ENCODE assay signal across 9 cellular contexts in the genomic region with DNA sequence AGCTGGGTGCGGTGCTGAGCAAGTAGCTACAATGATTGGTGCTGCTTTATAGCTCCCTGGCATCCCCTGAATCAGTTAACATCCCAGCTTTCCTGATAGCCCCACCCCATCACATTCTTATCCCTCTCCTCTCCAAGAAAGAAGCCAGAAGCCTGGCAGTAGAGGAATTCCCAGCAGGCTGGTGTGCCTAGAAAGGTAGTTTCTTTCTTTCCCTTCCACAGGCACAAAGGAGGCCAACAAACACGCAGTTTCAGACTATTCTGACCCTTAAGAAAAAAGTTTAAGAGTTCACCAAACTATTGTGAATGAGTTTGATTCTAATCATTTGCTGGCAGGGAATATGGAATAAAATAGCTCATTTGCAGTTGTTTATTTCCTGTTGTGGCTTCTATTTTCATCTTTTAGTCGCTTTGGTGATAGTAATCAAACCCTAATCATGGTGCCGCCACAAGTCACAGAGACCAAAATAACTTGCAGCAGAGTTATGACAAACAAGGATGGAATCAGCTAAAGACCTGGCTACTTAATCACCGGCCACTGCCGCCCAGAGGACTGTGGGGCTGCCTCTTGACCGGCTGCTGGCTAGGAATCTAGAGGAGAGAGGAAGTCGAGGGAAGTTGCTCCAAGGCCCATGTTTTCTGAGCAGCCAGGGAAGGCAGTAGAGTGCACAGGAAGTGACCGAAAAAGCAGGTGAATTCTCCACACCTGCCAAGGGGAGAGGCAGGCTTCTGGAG. TPM values are rescaled to one million over a fixed set of nuclear protein-coding genes. Genes with fewer than 3 reads are reported as not detected.
DNase-seq lines count a peak whose midpoint lies in the region; FAIRE-seq and TF ChIP-seq lines count a peak whose summit lies in the region.
"Had no signal": no experiment of that assay in that cellular context is flagged by ENCODE, and none has a peak within 500 bp of the region (broad histone marks: within the 10 kb centered on the region; RNA-seq: fewer than 3 reads in every experiment).

No MANE protein-coding gene starts in this region.

- peak overlapping the region; percentile 49 to 90 for H3K27ac ChIP-seq in kidney (ENCODE audit: low read depth in 2 of 2, low read length in 2 of 2)
- H3K27ac ChIP-seq: HL-60 had no signal

- H3K9me3 ChIP-seq in kidney (ENCODE audit: control insufficient read depth in 1 of 2, low read length in 2 of 2), result no peaks in the 10 kb centered on the region

- no peak overlapping the region for H3K4me3 ChIP-seq in kidney (ENCODE audit: low read length in 2 of 2)

- H3K9ac ChIP-seq in kidney (ENCODE audit: low read length in 2 of 2), result peak overlapping the region in 1 of 2 donors; percentile 43

- intact Hi-C loops in kidney (cut with DNase I), result no loop called here

- peak; percentile 38 for FAIRE-seq in kidney (lab: Jason Lieb, UNC)

- no peak for TF ChIP-seq CTCF in kidney (IDR thresholded peaks at IDR 0.05; ENCODE audit: borderline replicate concordance, extremely low read depth, insufficient read depth)

- no peaks in the 10 kb centered on the region for H3K36me3 ChIP-seq in kidney (ENCODE audit: control insufficient read depth in 1 of 2, insufficient read depth in 2 of 2, low read length in 2 of 2)

- H3K4me1 ChIP-seq in kidney (ENCODE audit: control insufficient read depth in 1 of 2, insufficient read depth in 1 of 2, low read depth in 1 of 2, low read length in 2 of 2), result peaks cover 8 to 17% of the 10 kb centered on the region in 2 donors

- peak; percentile 71 for DNase-seq in HT-29 (ENCODE audit: low spot score)
- peak; percentile 79 for DNase-seq in amniotic epithelial cell (ENCODE audit: low read depth)
- DNase-seq in kidney, result peak; percentile 92
- peak; percentile 79 for DNase-seq in stromal cell of bone marrow (ENCODE audit: low read depth)
- no peak for DNase-seq in stimulated activated CD8-positive, alpha-beta memory T cell treated with anti-CD3 and anti-CD28 coated beads, Interleukin-4, amount 100 ng/mL, for 48 hours
- DNase-seq in NCI-H2081 (lab: John Stamatoyannopoulos, UW), result no peak
- no peak for DNase-seq in Ammon's horn (ENCODE audit: low spot score)
- DNase-seq in hippocampal formation (lab: John Stamatoyannopoulos, UW), result no peak

RNA-seq across cellular contexts. Expression of gene SMAD7, which starts 4.9 kb away (rescaled TPM):
- 70.8 and 72.3 TPM in 2 replicates for total RNA-seq in HT-29 (2014; rRNA removed; shearing (Covaris generic))
- 32.6 TPM for total RNA-seq in kidney
- 17.3 TPM for polyA plus RNA-seq in kidney (ENCODE audit: insufficient read depth, low read depth, low replicate concordance)

Comparison
In these comparisons a context has a peak if more than half of its experiments do, and no peak if none do; other contexts are left out.
1. DNase-seq: peak in HT-29 (single experiment), amniotic epithelial cell (single experiment), kidney (single experiment) and stromal cell of bone marrow (single experiment); none in stimulated activated CD8-positive, alpha-beta memory T cell treated with anti-CD3 and anti-CD28 coated beads, Interleukin-4, amount 100 ng/mL, for 48 hours (single experiment), NCI-H2081 (0 of 2), Ammon's horn (single experiment) and hippocampal formation (0 of 2).